In the genomic region with DNA sequence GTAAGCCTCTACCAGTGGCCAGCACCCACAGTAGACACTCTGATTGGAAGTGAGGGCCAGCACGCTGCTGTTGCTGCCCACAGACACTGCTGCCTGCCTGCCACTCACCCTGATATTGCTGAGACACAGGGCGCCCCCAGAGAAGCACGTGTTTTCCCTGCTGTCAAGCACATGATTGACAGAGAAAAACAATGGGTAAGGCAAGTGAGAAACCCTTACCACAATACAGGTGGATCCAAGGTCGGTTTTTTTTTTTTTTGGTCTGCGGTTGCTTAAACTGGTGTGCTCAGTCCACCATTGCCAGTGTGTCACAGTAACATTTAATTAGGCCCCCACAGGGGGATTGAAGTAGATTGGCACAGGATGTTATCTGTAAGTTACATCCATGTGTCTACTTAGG, we compare ENCODE assay signal across 17 cellular contexts.
DNase-seq lines count a peak whose midpoint lies in the region; ATAC-seq and TF ChIP-seq lines count a peak whose summit lies in the region.
"Had no signal": no experiment of that assay in that cellular context is flagged by ENCODE, and none has a peak within 500 bp of the region (broad histone marks: within the 10 kb centered on the region; RNA-seq: fewer than 3 reads in every experiment).

No MANE protein-coding gene starts in this region.

- H3K4me3 ChIP-seq in BLaER1 treated with 17β-estradiol and CSF1 and Interleukin-3, amounts not matched to agents 10 nM and 100 nM, result no peak overlapping the region
- no peak overlapping the region for H3K4me3 ChIP-seq in OCI-LY1 (ENCODE audit: low read depth, low read length, poor library complexity, severe bottlenecking)
- H3K4me3 ChIP-seq in coronary artery, result no peak overlapping the region
- no peak overlapping the region for H3K4me3 ChIP-seq in neural cell (ENCODE audit: low read length)
- no peak overlapping the region for H3K4me3 ChIP-seq in heart right ventricle
- H3K4me3 ChIP-seq in left lung, result no peak overlapping the region
- H3K4me3 ChIP-seq: MG63 had no signal

- peak overlapping the region in 1 of 11 experiments; percentile 41; a peak in 2 of 22 replicates for H3K9ac ChIP-seq in BLaER1 treated with 17β-estradiol and CSF1 and Interleukin-3, amounts not matched to agents 10 nM and 100 nM
- H3K9ac ChIP-seq in OCI-LY1 (ENCODE audit: low read length), result peak overlapping the region; percentile 40; the same call in 1 of the 2 replicates
- no peak overlapping the region for H3K9ac ChIP-seq in neural cell (ENCODE audit: low read length)

- peaks cover 5 to 100% (median 86%) of the 10 kb centered on the region in 11 experiments; a peak in 21 of 22 replicates for H4K20me1 ChIP-seq in BLaER1 treated with 17β-estradiol and CSF1 and Interleukin-3, amounts not matched to agents 10 nM and 100 nM
- H4K20me1 ChIP-seq in OCI-LY1 (ENCODE audit: insufficient read depth, low read length), result no peaks in the 10 kb centered on the region
- H4K20me1 ChIP-seq in neural cell (ENCODE audit: insufficient read depth), result no peaks in the 10 kb centered on the region

- H3K79me2 ChIP-seq in OCI-LY1 (ENCODE audit: insufficient read depth, low read length) (no peaks in the 10 kb centered on the region), neural cell (replicated peaks; ENCODE audit: insufficient read depth, low read length) (no peaks in the 10 kb centered on the region)

- peaks cover 24 to 67% (median 57%) of the 10 kb centered on the region in 10 experiments for H3K4me1 ChIP-seq in BLaER1 treated with 17β-estradiol and CSF1 and Interleukin-3, amounts not matched to agents 10 nM and 100 nM
- H3K4me1 ChIP-seq in OCI-LY1 (ENCODE audit: insufficient read depth, low read length, severe bottlenecking), result peaks cover 69% of the 10 kb centered on the region
- H3K4me1 ChIP-seq in heart right ventricle, result peaks cover 0 to 19% (median 6%) of the 10 kb centered on the region in 9 donors
- peaks cover 0 to 12% of the 10 kb centered on the region in 2 donors for H3K4me1 ChIP-seq in left lung

- DNase-seq in coronary artery (ENCODE audit: low spot score) (peak; percentile 29), heart right ventricle (no peak), EL (no peak), left lung (no peak), NCI-H187 (lab: John Stamatoyannopoulos, UW) (no peak)
- DNase-seq: CD4-positive, CD25-positive, alpha-beta regulatory T cell; DMS79; KG1; MG63; NCI-H1105; NCI-H1930; NCI-H510A treated with DMSO at 0.1 percent for 48 hours; SIG-M5 had no signal

- H3F3A ChIP-seq in OCI-LY1 (ENCODE audit: insufficient read depth, low read length), result no peaks in the 10 kb centered on the region; the same call in 1 of the 2 replicates
- H3F3A ChIP-seq in neural cell (ENCODE audit: insufficient read depth, low read length, poor library complexity, severe bottlenecking), result no peaks in the 10 kb centered on the region

- no peaks in the 10 kb centered on the region for H3K27me3 ChIP-seq in BLaER1 treated with 17β-estradiol and CSF1 and Interleukin-3, amounts not matched to agents 10 nM and 100 nM
- H3K27me3 ChIP-seq in OCI-LY1 (ENCODE audit: insufficient read depth, low read length) (no peaks in the 10 kb centered on the region), neural cell (ENCODE audit: insufficient read depth, low read depth, low read length) (no peaks in the 10 kb centered on the region), heart right ventricle (no peaks in the 10 kb centered on the region), left lung (no peaks in the 10 kb centered on the region)
- H3K27me3 ChIP-seq: MG63 had no signal

- H3K27ac ChIP-seq in BLaER1 treated with 17β-estradiol and CSF1 and Interleukin-3, amounts not matched to agents 10 nM and 100 nM, result peak overlapping the region in 4 of 11 experiments; percentile 3 to 94 (median 40); a peak in 4 of 22 replicates
- peak overlapping the region; percentile 95 for H3K27ac ChIP-seq in OCI-LY1 (ENCODE audit: low read depth, low read length, poor library complexity, severe bottlenecking)
- no peak overlapping the region for H3K27ac ChIP-seq in coronary artery
- H3K27ac ChIP-seq in neural cell (ENCODE audit: low read length), result no peak overlapping the region
- H3K27ac ChIP-seq in heart right ventricle, result no peak overlapping the region
- H3K27ac ChIP-seq in left lung, result no peak overlapping the region
- H3K27ac ChIP-seq: HL-60 had no signal

- no peaks in the 10 kb centered on the region for H3K9me3 ChIP-seq in BLaER1 treated with 17β-estradiol and CSF1 and Interleukin-3, amounts not matched to agents 10 nM and 100 nM (replicated peaks in 1 of 11)
- H3K9me3 ChIP-seq in OCI-LY1 (ENCODE audit: low read length) (no peaks in the 10 kb centered on the region), neural cell (ENCODE audit: low read length) (no peaks in the 10 kb centered on the region), heart right ventricle (no peaks in the 10 kb centered on the region), left lung (no peaks in the 10 kb centered on the region)
- H3K9me3 ChIP-seq: MG63 had no signal

- no peak for ATAC-seq in heart right ventricle
- no peak for ATAC-seq in left lung

- TF ChIP-seq EP300 in neural cell (conservative IDR thresholded peaks at IDR 0.05; ENCODE audit: poor library complexity, severe bottlenecking), result peak; percentile 62

- WGBS in heart right ventricle, 2 donors, result 82 to 89% methylated on average over 5 of the region's 5 CpGs

- no peak for TF ChIP-seq CTCF in OCI-LY1 (IDR thresholded peaks at IDR 0.05; ENCODE audit: low read length)
- TF ChIP-seq CTCF in coronary artery (IDR thresholded peaks at IDR 0.05), result no peak
- no peak for TF ChIP-seq CTCF in neural cell (IDR thresholded peaks at IDR 0.05; ENCODE audit: poor library complexity, severe bottlenecking)
- no peak for TF ChIP-seq CTCF in heart right ventricle (IDR thresholded peaks at IDR 0.05)
- no peak for TF ChIP-seq CTCF in left lung (IDR thresholded peaks at IDR 0.05)

- TF ChIP-seq RAD21 in neural cell (conservative IDR thresholded peaks at IDR 0.05), result no peak

- peaks cover 57 to 81% (median 67%) of the 10 kb centered on the region in 11 experiments for H3K36me3 ChIP-seq in BLaER1 treated with 17β-estradiol and CSF1 and Interleukin-3, amounts not matched to agents 10 nM and 100 nM
- H3K36me3 ChIP-seq in OCI-LY1 (ENCODE audit: insufficient read depth, low read length) (peaks cover 25% of the 10 kb centered on the region; the same call in 1 of the 2 replicates), neural cell (ENCODE audit: insufficient read depth, low read length) (peaks cover 7% of the 10 kb centered on the region), heart right ventricle (peaks cover 0 to 88% (median 24%) of the 10 kb centered on the region in 9 donors), left lung (peaks cover 0 to 64% of the 10 kb centered on the region in 2 donors)
- H3K36me3 ChIP-seq: MG63 had no signal

- intact Hi-C loops in heart right ventricle (cut with DNase I) (loop anchor here in 2 of 10 donors (5.0 to 10.0 kb wide), 2 partner anchors 53 to 61 kb away; no protein-coding TSS in a partner anchor), left lung (cut with DNase I) (no loop called here)

- H3K4me2 ChIP-seq in BLaER1 treated with 17β-estradiol and CSF1 and Interleukin-3, amounts not matched to agents 10 nM and 100 nM, result peak overlapping the region in 7 of 11 experiments; percentile 19 to 97 (median 47); a peak in 13 of 22 replicates
- H3K4me2 ChIP-seq in OCI-LY1 (ENCODE audit: low read length) (peak overlapping the region; percentile 39), neural cell (ENCODE audit: low read length) (no peak overlapping the region)

- H3K9me2 ChIP-seq in OCI-LY1 (ENCODE audit: low read depth, low read length) (no peaks in the 10 kb centered on the region), neural cell (ENCODE audit: insufficient read depth, low read length) (no peaks in the 10 kb centered on the region)

- no peak overlapping the region for H2AFZ ChIP-seq in OCI-LY1 (ENCODE audit: low read length)
- no peak overlapping the region for H2AFZ ChIP-seq in neural cell (ENCODE audit: low read depth, low read length)

TF ChIP-seq in neural cell, 6 proteins besides CTCF, POLR2A, EP300 and RAD21:
- TF ChIP-seq SMC3 (conservative IDR thresholded peaks at IDR 0.05; ENCODE audit: poor library complexity) (no peak), TAF1 (IDR thresholded peaks at IDR 0.05; ENCODE audit: low read depth) (no peak), POLR2AphosphoS5 (IDR thresholded peaks at IDR 0.05) (peak; percentile 35)
- TF ChIP-seq, protein P1, sequence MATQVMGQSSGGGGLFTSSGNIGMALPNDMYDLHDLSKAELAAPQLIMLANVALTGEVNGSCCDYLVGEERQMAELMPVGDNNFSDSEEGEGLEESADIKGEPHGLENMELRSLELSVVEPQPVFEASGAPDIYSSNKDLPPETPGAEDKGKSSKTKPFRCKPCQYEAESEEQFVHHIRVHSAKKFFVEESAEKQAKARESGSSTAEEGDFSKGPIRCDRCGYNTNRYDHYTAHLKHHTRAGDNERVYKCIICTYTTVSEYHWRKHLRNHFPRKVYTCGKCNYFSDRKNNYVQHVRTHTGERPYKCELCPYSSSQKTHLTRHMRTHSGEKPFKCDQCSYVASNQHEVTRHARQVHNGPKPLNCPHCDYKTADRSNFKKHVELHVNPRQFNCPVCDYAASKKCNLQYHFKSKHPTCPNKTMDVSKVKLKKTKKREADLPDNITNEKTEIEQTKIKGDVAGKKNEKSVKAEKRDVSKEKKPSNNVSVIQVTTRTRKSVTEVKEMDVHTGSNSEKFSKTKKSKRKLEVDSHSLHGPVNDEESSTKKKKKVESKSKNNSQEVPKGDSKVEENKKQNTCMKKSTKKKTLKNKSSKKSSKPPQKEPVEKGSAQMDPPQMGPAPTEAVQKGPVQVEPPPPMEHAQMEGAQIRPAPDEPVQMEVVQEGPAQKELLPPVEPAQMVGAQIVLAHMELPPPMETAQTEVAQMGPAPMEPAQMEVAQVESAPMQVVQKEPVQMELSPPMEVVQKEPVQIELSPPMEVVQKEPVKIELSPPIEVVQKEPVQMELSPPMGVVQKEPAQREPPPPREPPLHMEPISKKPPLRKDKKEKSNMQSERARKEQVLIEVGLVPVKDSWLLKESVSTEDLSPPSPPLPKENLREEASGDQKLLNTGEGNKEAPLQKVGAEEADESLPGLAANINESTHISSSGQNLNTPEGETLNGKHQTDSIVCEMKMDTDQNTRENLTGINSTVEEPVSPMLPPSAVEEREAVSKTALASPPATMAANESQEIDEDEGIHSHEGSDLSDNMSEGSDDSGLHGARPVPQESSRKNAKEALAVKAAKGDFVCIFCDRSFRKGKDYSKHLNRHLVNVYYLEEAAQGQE (IDR thresholded peaks at IDR 0.05; ENCODE audit: borderline replicate concordance), result no peak
